16 cellular contexts compared by ENCODE assay signal in the genomic region with DNA sequence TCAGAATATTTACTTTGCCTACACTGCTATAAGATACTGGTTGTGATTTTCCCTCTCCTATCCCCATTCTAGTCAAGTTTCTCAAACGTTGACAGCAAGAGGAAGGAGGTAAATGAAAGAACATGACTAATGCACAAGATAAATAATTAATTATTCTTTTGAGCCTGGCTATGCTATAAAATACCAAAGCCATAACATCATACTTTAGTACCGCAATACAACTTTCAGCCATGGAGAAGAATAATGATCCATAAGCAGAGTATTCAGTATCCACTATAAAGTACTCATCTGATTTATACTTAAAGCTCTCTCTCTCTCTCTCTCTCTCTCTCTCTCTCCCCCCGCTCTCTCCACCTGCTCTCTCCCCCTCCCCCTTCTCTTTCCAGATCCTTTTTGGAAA. TPM values are rescaled to one million over a fixed set of nuclear protein-coding genes. Genes with fewer than 3 reads are reported as not detected.
DNase-seq lines count a peak whose midpoint lies in the region; ATAC-seq and TF ChIP-seq lines count a peak whose summit lies in the region.
"Had no signal": no experiment of that assay in that cellular context is flagged by ENCODE, and none has a peak within 500 bp of the region (broad histone marks: within the 10 kb centered on the region; RNA-seq: fewer than 3 reads in every experiment).

No MANE protein-coding gene starts in this region.

- no peaks in the 10 kb centered on the region for H3K27me3 ChIP-seq in testis
- H3K27me3 ChIP-seq: vagina had no signal

- H3K9me3 ChIP-seq in testis = no peaks in the 10 kb centered on the region
- H3K9me3 ChIP-seq: vagina had no signal

- ATAC-seq in HG02759 (IDR thresholded peaks at IDR 0.05; ENCODE audit: unreplicated experiment) = no peak
- ATAC-seq: activated CD8-positive, alpha-beta memory T cell treated with anti-CD3 and anti-CD28 coated beads, Interleukin-2, amount 10 ng/mL, durations not matched to agents 7 days and 5 days had no signal

- H3K27me3 Mint-ChIP-seq in activated T-helper 2 cell treated with anti-CD3 and anti-CD28 coated beads, Interferon-gamma antibody, Interleukin-2, Interleukin-4, amounts not matched to agents 10 μg/mL and 5 μg/mL and 100 μg/mL, durations not matched to agents 14 hours and 24 hours and 36 hours (ENCODE audit: low read depth) = peaks cover 37% of the 10 kb centered on the region

- WGBS in testis, 2 donors = 61 to 72% methylated on average over 3 of the region's 3 CpGs

- TF ChIP-seq CTCF in cardiac fibroblast (IDR thresholded peaks at IDR 0.05; ENCODE audit: low read depth, low read length) (no peak), testis (IDR thresholded peaks at IDR 0.05) (no peak)

- no peaks in the 10 kb centered on the region for H3K9me3 Mint-ChIP-seq in activated T-helper 2 cell treated with anti-CD3 and anti-CD28 coated beads, Interferon-gamma antibody, Interleukin-2, Interleukin-4, amounts not matched to agents 10 μg/mL and 5 μg/mL and 100 μg/mL, durations not matched to agents 14 hours and 24 hours and 36 hours

- H3K27ac ChIP-seq in testis = no peak overlapping the region
- H3K27ac ChIP-seq: vagina, VCaP had no signal

- H3K27ac Mint-ChIP-seq in activated T-helper 2 cell treated with anti-CD3 and anti-CD28 coated beads, Interferon-gamma antibody, Interleukin-2, Interleukin-4, amounts not matched to agents 10 μg/mL and 5 μg/mL and 100 μg/mL, durations not matched to agents 14 hours and 24 hours and 36 hours = no peak overlapping the region
- H3K27ac Mint-ChIP-seq: activated CD8-positive, alpha-beta memory T cell treated with anti-CD3 and anti-CD28 coated beads, Interleukin-2, amount 10 ng/mL, durations not matched to agents 7 days and 5 days had no signal

- TF ChIP-seq POLR2A in testis (IDR thresholded peaks at IDR 0.05) = no peak

- H3K4me1 ChIP-seq in testis = no peaks in the 10 kb centered on the region
- H3K4me1 ChIP-seq: vagina had no signal

- no peak overlapping the region for H3K4me3 Mint-ChIP-seq in activated T-helper 2 cell treated with anti-CD3 and anti-CD28 coated beads, Interferon-gamma antibody, Interleukin-2, Interleukin-4, amounts not matched to agents 10 μg/mL and 5 μg/mL and 100 μg/mL, durations not matched to agents 14 hours and 24 hours and 36 hours (ENCODE audit: low read depth)
- H3K4me3 Mint-ChIP-seq: activated CD8-positive, alpha-beta memory T cell treated with anti-CD3 and anti-CD28 coated beads, Interleukin-2, amount 10 ng/mL, durations not matched to agents 7 days and 5 days; CD14-positive monocyte had no signal

- DNase-seq in AG08395 (ENCODE audit: low spot score) (peak; percentile 52), LHCN-M2 (ENCODE audit: low read depth) (peak; percentile 70), cardiac fibroblast (ENCODE audit: low read depth in 2 of 2) (peak; percentile 63 to 78), kidney glomerular epithelial cell (lab: John Stamatoyannopoulos, UW) (peak; percentile 85), testis (no peak), NCI-H2029 (lab: John Stamatoyannopoulos, UW) (no peak)
- DNase-seq in activated T-helper 2 cell treated with anti-CD3 and anti-CD28 coated beads, Interferon-gamma antibody, Interleukin-2, Interleukin-4, amounts not matched to agents 10 μg/mL and 5 μg/mL and 100 μg/mL, durations not matched to agents 14 hours and 24 hours and 36 hours (ENCODE audit: low spot score) = no peak
- DNase-seq: activated CD8-positive, alpha-beta memory T cell treated with anti-CD3 and anti-CD28 coated beads, Interleukin-2, amount 10 ng/mL, durations not matched to agents 7 days and 5 days; NCI-H1105 treated with DMSO at 0.1 percent for 48 hours; NCI-H510A treated with DMSO at 0.1 percent for 48 hours; nucleus accumbens; SHP77 had no signal

- H3K4me1 Mint-ChIP-seq in activated T-helper 2 cell treated with anti-CD3 and anti-CD28 coated beads, Interferon-gamma antibody, Interleukin-2, Interleukin-4, amounts not matched to agents 10 μg/mL and 5 μg/mL and 100 μg/mL, durations not matched to agents 14 hours and 24 hours and 36 hours (ENCODE audit: low read depth) = no peaks in the 10 kb centered on the region
- H3K4me1 Mint-ChIP-seq: activated CD8-positive, alpha-beta memory T cell treated with anti-CD3 and anti-CD28 coated beads, Interleukin-2, amount 10 ng/mL, durations not matched to agents 7 days and 5 days; CD14-positive monocyte had no signal

- no peaks in the 10 kb centered on the region for H3K36me3 ChIP-seq in testis (ENCODE audit: low read depth, missing control alignments)
- H3K36me3 ChIP-seq: vagina had no signal

- H3K4me3 ChIP-seq in cardiac fibroblast (replicated peaks in 1 of 2; ENCODE audit: low read depth in 2 of 2, low read length in 2 of 2) (no peak overlapping the region), testis (no peak overlapping the region)
- H3K4me3 ChIP-seq: vagina had no signal

- intact Hi-C loops in testis (cut with DNase I; ENCODE audit: low total_unique reads) = no loop called here
- intact Hi-C loops in activated T-helper 2 cell treated with anti-CD3 and anti-CD28 coated beads, Interferon-gamma antibody, Interleukin-2, Interleukin-4, amounts not matched to agents 10 μg/mL and 5 μg/mL and 100 μg/mL, durations not matched to agents 14 hours and 24 hours and 36 hours (cut with micrococcal nuclease) = no loop called here

- H3K36me3 Mint-ChIP-seq in activated T-helper 2 cell treated with anti-CD3 and anti-CD28 coated beads, Interferon-gamma antibody, Interleukin-2, Interleukin-4, amounts not matched to agents 10 μg/mL and 5 μg/mL and 100 μg/mL, durations not matched to agents 14 hours and 24 hours and 36 hours (ENCODE audit: low read depth) = no peaks in the 10 kb centered on the region
- H3K36me3 Mint-ChIP-seq: activated CD8-positive, alpha-beta memory T cell treated with anti-CD3 and anti-CD28 coated beads, Interleukin-2, amount 10 ng/mL, durations not matched to agents 7 days and 5 days; CD14-positive monocyte had no signal

RNA-seq across cellular contexts. Expression of a gene that starts 41.3 kb away (rescaled TPM):
- 16.5 and 18.2 TPM in 2 replicates for total RNA-seq in LHCN-M2 (2014; rRNA removed)
- 7.3 TPM for polyA plus RNA-seq in LHCN-M2 (2012)
- 10 to 100 TPM; 16.0 to 16.5 TPM for total RNA-seq in testis
- 11.3 TPM for polyA plus RNA-seq in testis (ENCODE audit: insufficient read depth, low read depth, low replicate concordance)
- total RNA-seq in activated T-helper 2 cell treated with anti-CD3 and anti-CD28 coated beads, Interferon-gamma antibody, Interleukin-2, Interleukin-4, amounts not matched to agents 10 μg/mL and 5 μg/mL and 100 μg/mL, durations not matched to agents 14 hours and 24 hours and 36 hours = 76.6 and 77.3 TPM in 2 replicates

RNA-seq across cellular contexts. Expression of a gene that starts 43.1 kb away (rescaled TPM):
- 42.0 and 47.1 TPM in 2 replicates for total RNA-seq in LHCN-M2 (2014; rRNA removed)
- polyA plus RNA-seq in LHCN-M2 (2012) = 15.5 TPM
- 1 to 10 TPM; 5.7 to 8.1 TPM for total RNA-seq in testis
- 17.3 TPM for polyA plus RNA-seq in testis (ENCODE audit: insufficient read depth, low read depth, low replicate concordance)
- 0.11 TPM in 1 of 2 replicates, not detected in the other for total RNA-seq in activated T-helper 2 cell treated with anti-CD3 and anti-CD28 coated beads, Interferon-gamma antibody, Interleukin-2, Interleukin-4, amounts not matched to agents 10 μg/mL and 5 μg/mL and 100 μg/mL, durations not matched to agents 14 hours and 24 hours and 36 hours
- polyA plus RNA-seq: CD14-positive monocyte had no signal

RNA-seq across cellular contexts. Expression of a gene that starts 57.4 kb away (rescaled TPM):
- total RNA-seq in LHCN-M2 (2014; rRNA removed) (23.1 and 23.7 TPM in 2 replicates), testis (10 to 100 TPM; 36.2 to 57.9 TPM)
- 7.1 TPM for polyA plus RNA-seq in LHCN-M2 (2012)
- 95.2 TPM for polyA plus RNA-seq in testis (ENCODE audit: insufficient read depth, low read depth, low replicate concordance)
- 8.7 and 9.1 TPM in 2 replicates for total RNA-seq in activated T-helper 2 cell treated with anti-CD3 and anti-CD28 coated beads, Interferon-gamma antibody, Interleukin-2, Interleukin-4, amounts not matched to agents 10 μg/mL and 5 μg/mL and 100 μg/mL, durations not matched to agents 14 hours and 24 hours and 36 hours

Comparison
In these comparisons a context has a peak if more than half of its experiments do, and no peak if none do; other contexts are left out.
1. DNase-seq: peak in AG08395 (single experiment), LHCN-M2 (single experiment), cardiac fibroblast (2 of 2) and kidney glomerular epithelial cell (single experiment); none in testis (single experiment), activated T-helper 2 cell treated with anti-CD3 and anti-CD28 coated beads, Interferon-gamma antibody, Interleukin-2, Interleukin-4, amounts not matched to agents 10 μg/mL and 5 μg/mL and 100 μg/mL, durations not matched to agents 14 hours and 24 hours and 36 hours (single experiment) and NCI-H2029 (single experiment).